ENCODE assay signal across 10 cellular contexts in the genomic region with DNA sequence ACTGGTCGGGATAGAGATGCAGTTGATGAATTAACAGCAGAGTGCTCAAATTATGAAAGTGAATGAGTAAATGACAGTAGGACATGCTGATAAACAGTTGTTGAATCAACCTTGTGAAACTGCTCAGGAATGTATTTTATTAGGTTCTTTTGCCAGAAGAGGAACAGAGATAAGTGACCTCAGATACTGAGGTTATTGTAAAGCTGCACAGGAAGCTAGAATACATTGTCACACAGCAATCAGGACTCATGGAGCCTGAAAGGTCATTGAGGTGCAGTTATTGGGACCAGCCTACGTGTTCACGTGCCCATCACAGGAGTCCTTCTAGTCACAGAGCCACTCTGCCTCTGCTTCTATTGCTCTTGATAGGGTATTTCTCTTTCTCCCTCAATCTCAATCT.
A peak's percentile ranks its signal among the peaks of the same experiment; 100 is the strongest.
DNase-seq lines count a peak whose midpoint lies in the region; ATAC-seq and TF ChIP-seq lines count a peak whose summit lies in the region.
"Had no signal": no experiment of that assay in that cellular context is flagged by ENCODE, and none has a peak within 500 bp of the region (broad histone marks: within the 10 kb centered on the region; RNA-seq: fewer than 3 reads in every experiment).

No MANE protein-coding gene starts in this region.

- H3K4me1 Mint-ChIP-seq in central memory CD8-positive, alpha-beta T cell: peaks cover 12% of the 10 kb centered on the region

- no peak for TF ChIP-seq CTCF in foreskin fibroblast (IDR thresholded peaks at IDR 0.05; ENCODE audit: low read depth, low read length)

- no peaks in the 10 kb centered on the region for H3K9me3 Mint-ChIP-seq in central memory CD8-positive, alpha-beta T cell

- no peak overlapping the region for H3K4me3 Mint-ChIP-seq in central memory CD8-positive, alpha-beta T cell

- ATAC-seq in GM18502 (IDR thresholded peaks at IDR 0.05; ENCODE audit: poor library complexity, unreplicated experiment) (peak; percentile 86), GM21576 (IDR thresholded peaks at IDR 0.05; ENCODE audit: unreplicated experiment) (peak; percentile 89), HG03457 (IDR thresholded peaks at IDR 0.05; ENCODE audit: unreplicated experiment) (peak; percentile 89)
- ATAC-seq in central memory CD8-positive, alpha-beta T cell (replicated peaks; ENCODE audit: extremely low read depth, poor library complexity, severe bottlenecking): no peak

- H3K27ac Mint-ChIP-seq in central memory CD8-positive, alpha-beta T cell (ENCODE audit: low read depth): peak overlapping the region; percentile 67

- no peak for DNase-seq in central memory CD8-positive, alpha-beta T cell (ENCODE audit: low spot score in 2 of 2)
- no peak for DNase-seq in kidney glomerular epithelial cell (lab: John Stamatoyannopoulos, UW)
- no peak for DNase-seq in activated CD4-positive, alpha-beta T cell treated with anti-CD3 and anti-CD28 coated beads, Interleukin-2, amount 50 U/mL, for 48 hours
- DNase-seq in AG08395 (ENCODE audit: low spot score): no peak
- DNase-seq in foreskin fibroblast: no peak
- DNase-seq: GM23248, NCI-H1092 treated with DMSO at 0.1 percent for 48 hours had no signal

- H3K36me3 Mint-ChIP-seq in central memory CD8-positive, alpha-beta T cell (ENCODE audit: insufficient read depth): no peaks in the 10 kb centered on the region

- no peak overlapping the region for H3K4me3 ChIP-seq in foreskin fibroblast (ENCODE audit: low read depth in 1 of 2, low read length in 2 of 2)
- H3K4me3 ChIP-seq: GM23248 had no signal

- no peaks in the 10 kb centered on the region for H3K27me3 Mint-ChIP-seq in central memory CD8-positive, alpha-beta T cell
